22 cellular contexts compared by ENCODE assay signal in genomic region chr14:93396456-93396855, GRCh38. TPM values are rescaled to one million over a fixed set of nuclear protein-coding genes. Genes with fewer than 3 reads are reported as not detected.
DNase-seq lines count a peak whose midpoint lies in the region; ATAC-seq, FAIRE-seq and TF ChIP-seq lines count a peak whose summit lies in the region.
"Had no signal": no experiment of that assay in that cellular context is flagged by ENCODE, and none has a peak within 500 bp of the region (broad histone marks: within the 10 kb centered on the region; RNA-seq: fewer than 3 reads in every experiment).

No MANE protein-coding gene starts in this region.

- no peak for DNase-seq in GM12891 (ENCODE audit: insufficient read length, low spot score)
- peak; percentile 46 for DNase-seq in NCI-H69 (lab: John Stamatoyannopoulos, UW)
- peak; percentile 31 for DNase-seq in bronchial epithelial cell (ENCODE audit: low read depth)
- no peak for DNase-seq in CD1c-positive myeloid dendritic cell (ENCODE audit: extremely low spot score)
- no peak for DNase-seq in iPS-NIHi11 (ENCODE audit: low spot score)
- DNase-seq: CD4-positive, alpha-beta T cell; CD8-positive, alpha-beta memory T cell; DMS 273 treated with DMSO at 0.1 percent for 48 hours; DMS79; EL; GDM1; GOT3; HFFc6 had no signal

- ATAC-seq in GM21423 (IDR thresholded peaks at IDR 0.05; ENCODE audit: unreplicated experiment), result no peak
- ATAC-seq: GM12878 had no signal

- no peak for TF ChIP-seq POLR2A in GM12891 (IDR thresholded peaks at IDR 0.05; ENCODE audit: low read depth, low read length)

- TF ChIP-seq CTCF in bronchial epithelial cell (IDR thresholded peaks at IDR 0.05; ENCODE audit: insufficient read depth, low read length, severe bottlenecking), result no peak

- no peaks in the 10 kb centered on the region for H3K36me3 ChIP-seq in bronchial epithelial cell (ENCODE audit: control insufficient read depth, insufficient read depth, low read length)
- H3K36me3 ChIP-seq: HAP-1 had no signal

- FAIRE-seq in GM12891 (lab: Jason Lieb, UNC), result peak; percentile 23
- FAIRE-seq in bronchial epithelial cell (lab: Jason Lieb, UNC), result no peak
- FAIRE-seq: D721Med, GM12878, GM18507, H54 had no signal

- no peak overlapping the region for H3K4me3 ChIP-seq in bronchial epithelial cell (ENCODE audit: low read depth, low read length)
- H3K4me3 ChIP-seq: GM12878, HAP-1 had no signal

- no peaks in the 10 kb centered on the region for H3K27me3 ChIP-seq in bronchial epithelial cell (ENCODE audit: control insufficient read depth, insufficient read depth, low read length)

TF ChIP-seq in GM12891, 5 proteins besides CTCF, POLR2A, EP300 and RAD21:
- TF ChIP-seq TAF1 (IDR thresholded peaks at IDR 0.05; ENCODE audit: low read depth, low read length) (no peak), PAX5 (IDR thresholded peaks at IDR 0.05; ENCODE audit: insufficient read depth, low read length, severe bottlenecking) (no peak), POU2F2 (IDR thresholded peaks at IDR 0.05; ENCODE audit: low read depth, low read length) (no peak), POLR2AphosphoS5 (IDR thresholded peaks at IDR 0.05; ENCODE audit: low read depth, low read length) (no peak), SPI1 (IDR thresholded peaks at IDR 0.05; ENCODE audit: low read depth, low read length) (no peak)
TF ChIP-seq in GM12891: peak in this region for 0.

RNA-seq across cellular contexts. Expression of gene UNC79, which starts 34.3 kb away (rescaled TPM):
- polyA plus RNA-seq in GM12891 (2012; ENCODE audit: low read depth, missing spikeins), result 0.13 TPM
- total RNA-seq in bronchial epithelial cell, result under 0.01 TPM in 2 replicates
- total RNA-seq: A172; CD4-positive, alpha-beta T cell had no signal
- polyA plus RNA-seq: CD8-positive, alpha-beta memory T cell had no signal

RNA-seq across cellular contexts. Expression of gene COX8C, which starts 49.5 kb away (rescaled TPM):
- polyA plus RNA-seq in GM12891 (2012; ENCODE audit: low read depth, missing spikeins), result not detected
- not detected in 2 replicates for total RNA-seq in bronchial epithelial cell
- total RNA-seq: A172; A673; CD4-positive, alpha-beta T cell; CD8-positive, alpha-beta memory T cell; GM12878; HFFc6 had no signal
- polyA plus RNA-seq: BJ; CD8-positive, alpha-beta memory T cell had no signal

Comparison
In these comparisons a context has a peak if more than half of its experiments do, and no peak if none do; other contexts are left out.
1. DNase-seq: peak in NCI-H69 (single experiment) and bronchial epithelial cell (single experiment); none in GM12891 (single experiment), CD1c-positive myeloid dendritic cell (single experiment) and iPS-NIHi11 (single experiment).